1 cellular context compared by ENCODE assay signal in the genomic region with DNA sequence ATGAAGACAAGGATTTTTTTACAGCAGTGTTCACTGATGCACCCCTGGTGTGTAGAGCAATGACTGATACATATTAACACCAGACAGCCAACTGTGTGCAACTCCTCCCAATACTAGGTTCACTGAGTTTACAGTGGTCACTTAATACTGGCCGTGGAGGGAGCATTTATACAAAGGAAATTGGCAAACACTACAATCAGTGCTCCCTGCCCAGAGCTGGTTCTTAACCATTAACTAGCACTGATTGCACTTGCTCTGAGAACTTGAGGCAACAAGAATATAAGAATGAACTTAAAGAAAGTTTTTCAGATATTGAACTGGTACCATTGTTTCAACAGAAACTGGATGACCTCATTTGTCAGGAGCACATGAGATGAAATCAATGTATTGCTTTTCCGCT.
TF ChIP-seq lines count a peak whose summit lies in the region.

No MANE protein-coding gene starts in this region.

TF ChIP-seq in HepG2, 621 proteins besides CTCF, POLR2A, EP300 and RAD21 (continued from another document and continues in another):
- TF ChIP-seq, protein P1, sequence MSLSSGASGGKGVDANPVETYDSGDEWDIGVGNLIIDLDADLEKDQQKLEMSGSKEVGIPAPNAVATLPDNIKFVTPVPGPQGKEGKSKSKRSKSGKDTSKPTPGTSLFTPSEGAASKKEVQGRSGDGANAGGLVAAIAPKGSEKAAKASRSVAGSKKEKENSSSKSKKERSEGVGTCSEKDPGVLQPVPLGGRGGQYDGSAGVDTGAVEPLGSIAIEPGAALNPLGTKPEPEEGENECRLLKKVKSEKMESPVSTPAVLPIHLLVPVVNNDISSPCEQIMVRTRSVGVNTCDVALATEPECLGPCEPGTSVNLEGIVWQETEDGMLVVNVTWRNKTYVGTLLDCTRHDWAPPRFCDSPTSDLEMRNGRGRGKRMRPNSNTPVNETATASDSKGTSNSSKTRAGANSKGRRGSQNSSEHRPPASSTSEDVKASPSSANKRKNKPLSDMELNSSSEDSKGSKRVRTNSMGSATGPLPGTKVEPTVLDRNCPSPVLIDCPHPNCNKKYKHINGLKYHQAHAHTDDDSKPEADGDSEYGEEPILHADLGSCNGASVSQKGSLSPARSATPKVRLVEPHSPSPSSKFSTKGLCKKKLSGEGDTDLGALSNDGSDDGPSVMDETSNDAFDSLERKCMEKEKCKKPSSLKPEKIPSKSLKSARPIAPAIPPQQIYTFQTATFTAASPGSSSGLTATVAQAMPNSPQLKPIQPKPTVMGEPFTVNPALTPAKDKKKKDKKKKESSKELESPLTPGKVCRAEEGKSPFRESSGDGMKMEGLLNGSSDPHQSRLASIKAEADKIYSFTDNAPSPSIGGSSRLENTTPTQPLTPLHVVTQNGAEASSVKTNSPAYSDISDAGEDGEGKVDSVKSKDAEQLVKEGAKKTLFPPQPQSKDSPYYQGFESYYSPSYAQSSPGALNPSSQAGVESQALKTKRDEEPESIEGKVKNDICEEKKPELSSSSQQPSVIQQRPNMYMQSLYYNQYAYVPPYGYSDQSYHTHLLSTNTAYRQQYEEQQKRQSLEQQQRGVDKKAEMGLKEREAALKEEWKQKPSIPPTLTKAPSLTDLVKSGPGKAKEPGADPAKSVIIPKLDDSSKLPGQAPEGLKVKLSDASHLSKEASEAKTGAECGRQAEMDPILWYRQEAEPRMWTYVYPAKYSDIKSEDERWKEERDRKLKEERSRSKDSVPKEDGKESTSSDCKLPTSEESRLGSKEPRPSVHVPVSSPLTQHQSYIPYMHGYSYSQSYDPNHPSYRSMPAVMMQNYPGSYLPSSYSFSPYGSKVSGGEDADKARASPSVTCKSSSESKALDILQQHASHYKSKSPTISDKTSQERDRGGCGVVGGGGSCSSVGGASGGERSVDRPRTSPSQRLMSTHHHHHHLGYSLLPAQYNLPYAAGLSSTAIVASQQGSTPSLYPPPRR (CRISPR knock-in tag; IDR thresholded peaks at IDR 0.05; ENCODE audit: borderline replicate concordance), result peak; percentile 13; the same call in 1 of the 2 replicates
- TF ChIP-seq ZNF317 (CRISPR knock-in tag; IDR thresholded peaks at IDR 0.05), result 0 out of 2 replicates have a peak, but pooled peaks have one; percentile 41
- peak; percentile 93 for TF ChIP-seq GFI1 (CRISPR knock-in tag; IDR thresholded peaks at IDR 0.05; ENCODE audit: borderline replicate concordance)
- TF ChIP-seq, protein P2, sequence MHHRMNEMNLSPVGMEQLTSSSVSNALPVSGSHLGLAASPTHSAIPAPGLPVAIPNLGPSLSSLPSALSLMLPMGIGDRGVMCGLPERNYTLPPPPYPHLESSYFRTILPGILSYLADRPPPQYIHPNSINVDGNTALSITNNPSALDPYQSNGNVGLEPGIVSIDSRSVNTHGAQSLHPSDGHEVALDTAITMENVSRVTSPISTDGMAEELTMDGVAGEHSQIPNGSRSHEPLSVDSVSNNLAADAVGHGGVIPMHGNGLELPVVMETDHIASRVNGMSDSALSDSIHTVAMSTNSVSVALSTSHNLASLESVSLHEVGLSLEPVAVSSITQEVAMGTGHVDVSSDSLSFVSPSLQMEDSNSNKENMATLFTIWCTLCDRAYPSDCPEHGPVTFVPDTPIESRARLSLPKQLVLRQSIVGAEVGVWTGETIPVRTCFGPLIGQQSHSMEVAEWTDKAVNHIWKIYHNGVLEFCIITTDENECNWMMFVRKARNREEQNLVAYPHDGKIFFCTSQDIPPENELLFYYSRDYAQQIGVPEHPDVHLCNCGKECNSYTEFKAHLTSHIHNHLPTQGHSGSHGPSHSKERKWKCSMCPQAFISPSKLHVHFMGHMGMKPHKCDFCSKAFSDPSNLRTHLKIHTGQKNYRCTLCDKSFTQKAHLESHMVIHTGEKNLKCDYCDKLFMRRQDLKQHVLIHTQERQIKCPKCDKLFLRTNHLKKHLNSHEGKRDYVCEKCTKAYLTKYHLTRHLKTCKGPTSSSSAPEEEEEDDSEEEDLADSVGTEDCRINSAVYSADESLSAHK (CRISPR knock-in tag; IDR thresholded peaks at IDR 0.05; ENCODE audit: borderline replicate concordance), result no peak
- 0 out of 2 replicates have a peak, but pooled peaks have one; percentile 15 for TF ChIP-seq ZMYM3 (CRISPR knock-in tag; IDR thresholded peaks at IDR 0.05)
- no peak for TF ChIP-seq ZNF530 (CRISPR knock-in tag; IDR thresholded peaks at IDR 0.05; ENCODE audit: low read depth)
- TF ChIP-seq SSRP1 (CRISPR knock-in tag; IDR thresholded peaks at IDR 0.05), result peak; percentile 64; the same call in 1 of the 2 replicates
- TF ChIP-seq JDP2 (CRISPR knock-in tag; IDR thresholded peaks at IDR 0.05; ENCODE audit: borderline replicate concordance), result no peak
- TF ChIP-seq ISL2 (CRISPR knock-in tag; IDR thresholded peaks at IDR 0.05), result no peak
- no peak for TF ChIP-seq PLRG1 (conservative IDR thresholded peaks at IDR 0.05)
- TF ChIP-seq KLF16 (CRISPR knock-in tag; IDR thresholded peaks at IDR 0.05), result peak in 1 of 2 experiments; percentile 35; a peak in 1 of 4 replicates
- TF ChIP-seq, protein P3, sequence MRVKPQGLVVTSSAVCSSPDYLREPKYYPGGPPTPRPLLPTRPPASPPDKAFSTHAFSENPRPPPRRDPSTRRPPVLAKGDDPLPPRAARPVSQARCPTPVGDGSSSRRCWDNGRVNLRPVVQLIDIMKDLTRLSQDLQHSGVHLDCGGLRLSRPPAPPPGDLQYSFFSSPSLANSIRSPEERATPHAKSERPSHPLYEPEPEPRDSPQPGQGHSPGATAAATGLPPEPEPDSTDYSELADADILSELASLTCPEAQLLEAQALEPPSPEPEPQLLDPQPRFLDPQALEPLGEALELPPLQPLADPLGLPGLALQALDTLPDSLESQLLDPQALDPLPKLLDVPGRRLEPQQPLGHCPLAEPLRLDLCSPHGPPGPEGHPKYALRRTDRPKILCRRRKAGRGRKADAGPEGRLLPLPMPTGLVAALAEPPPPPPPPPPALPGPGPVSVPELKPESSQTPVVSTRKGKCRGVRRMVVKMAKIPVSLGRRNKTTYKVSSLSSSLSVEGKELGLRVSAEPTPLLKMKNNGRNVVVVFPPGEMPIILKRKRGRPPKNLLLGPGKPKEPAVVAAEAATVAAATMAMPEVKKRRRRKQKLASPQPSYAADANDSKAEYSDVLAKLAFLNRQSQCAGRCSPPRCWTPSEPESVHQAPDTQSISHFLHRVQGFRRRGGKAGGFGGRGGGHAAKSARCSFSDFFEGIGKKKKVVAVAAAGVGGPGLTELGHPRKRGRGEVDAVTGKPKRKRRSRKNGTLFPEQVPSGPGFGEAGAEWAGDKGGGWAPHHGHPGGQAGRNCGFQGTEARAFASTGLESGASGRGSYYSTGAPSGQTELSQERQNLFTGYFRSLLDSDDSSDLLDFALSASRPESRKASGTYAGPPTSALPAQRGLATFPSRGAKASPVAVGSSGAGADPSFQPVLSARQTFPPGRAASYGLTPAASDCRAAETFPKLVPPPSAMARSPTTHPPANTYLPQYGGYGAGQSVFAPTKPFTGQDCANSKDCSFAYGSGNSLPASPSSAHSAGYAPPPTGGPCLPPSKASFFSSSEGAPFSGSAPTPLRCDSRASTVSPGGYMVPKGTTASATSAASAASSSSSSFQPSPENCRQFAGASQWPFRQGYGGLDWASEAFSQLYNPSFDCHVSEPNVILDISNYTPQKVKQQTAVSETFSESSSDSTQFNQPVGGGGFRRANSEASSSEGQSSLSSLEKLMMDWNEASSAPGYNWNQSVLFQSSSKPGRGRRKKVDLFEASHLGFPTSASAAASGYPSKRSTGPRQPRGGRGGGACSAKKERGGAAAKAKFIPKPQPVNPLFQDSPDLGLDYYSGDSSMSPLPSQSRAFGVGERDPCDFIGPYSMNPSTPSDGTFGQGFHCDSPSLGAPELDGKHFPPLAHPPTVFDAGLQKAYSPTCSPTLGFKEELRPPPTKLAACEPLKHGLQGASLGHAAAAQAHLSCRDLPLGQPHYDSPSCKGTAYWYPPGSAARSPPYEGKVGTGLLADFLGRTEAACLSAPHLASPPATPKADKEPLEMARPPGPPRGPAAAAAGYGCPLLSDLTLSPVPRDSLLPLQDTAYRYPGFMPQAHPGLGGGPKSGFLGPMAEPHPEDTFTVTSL (CRISPR knock-in tag; IDR thresholded peaks at IDR 0.05; ENCODE audit: borderline replicate concordance), result peak; percentile 23; the same call in 1 of the 2 replicates
- peak; percentile 41; the same call in 1 of the 2 replicates for TF ChIP-seq ZNF652 (CRISPR knock-in tag; IDR thresholded peaks at IDR 0.05; ENCODE audit: borderline replicate concordance, low read depth)
- TF ChIP-seq, protein P4, sequence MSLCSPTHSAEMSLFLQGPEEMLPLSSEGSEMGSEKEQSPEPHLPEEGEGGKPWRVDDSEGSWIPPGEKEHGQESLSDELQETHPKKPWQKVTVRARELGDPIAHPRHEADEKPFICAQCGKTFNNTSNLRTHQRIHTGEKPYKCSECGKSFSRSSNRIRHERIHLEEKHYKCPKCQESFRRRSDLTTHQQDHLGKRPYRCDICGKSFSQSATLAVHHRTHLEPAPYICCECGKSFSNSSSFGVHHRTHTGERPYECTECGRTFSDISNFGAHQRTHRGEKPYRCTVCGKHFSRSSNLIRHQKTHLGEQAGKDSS (CRISPR knock-in tag; IDR thresholded peaks at IDR 0.05; ENCODE audit: borderline replicate concordance, low read depth), result 0 out of 2 replicates have a peak, but pooled peaks have one; percentile 61
- TF ChIP-seq, protein P5, sequence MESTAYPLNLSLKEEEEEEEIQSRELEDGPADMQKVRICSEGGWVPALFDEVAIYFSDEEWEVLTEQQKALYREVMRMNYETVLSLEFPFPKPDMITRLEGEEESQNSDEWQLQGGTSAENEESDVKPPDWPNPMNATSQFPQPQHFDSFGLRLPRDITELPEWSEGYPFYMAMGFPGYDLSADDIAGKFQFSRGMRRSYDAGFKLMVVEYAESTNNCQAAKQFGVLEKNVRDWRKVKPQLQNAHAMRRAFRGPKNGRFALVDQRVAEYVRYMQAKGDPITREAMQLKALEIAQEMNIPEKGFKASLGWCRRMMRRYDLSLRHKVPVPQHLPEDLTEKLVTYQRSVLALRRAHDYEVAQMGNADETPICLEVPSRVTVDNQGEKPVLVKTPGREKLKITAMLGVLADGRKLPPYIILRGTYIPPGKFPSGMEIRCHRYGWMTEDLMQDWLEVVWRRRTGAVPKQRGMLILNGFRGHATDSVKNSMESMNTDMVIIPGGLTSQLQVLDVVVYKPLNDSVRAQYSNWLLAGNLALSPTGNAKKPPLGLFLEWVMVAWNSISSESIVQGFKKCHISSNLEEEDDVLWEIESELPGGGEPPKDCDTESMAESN (CRISPR knock-in tag; conservative IDR thresholded peaks at IDR 0.05), result no peak
- no peak for TF ChIP-seq SP5 (CRISPR knock-in tag; IDR thresholded peaks at IDR 0.05; ENCODE audit: borderline replicate concordance, low read depth)
- TF ChIP-seq MLLT10 (CRISPR knock-in tag; IDR thresholded peaks at IDR 0.05), result no peak
- TF ChIP-seq MTF1 (CRISPR knock-in tag; IDR thresholded peaks at IDR 0.05), result no peak
- peak; percentile 57; the same call in 1 of the 2 replicates for TF ChIP-seq PHF21A (CRISPR knock-in tag; IDR thresholded peaks at IDR 0.05)
- no peak for TF ChIP-seq ZSCAN31 (CRISPR knock-in tag; IDR thresholded peaks at IDR 0.05; ENCODE audit: low read depth)
- no peak for TF ChIP-seq FOXP1 (IDR thresholded peaks at IDR 0.05)
- TF ChIP-seq FOXP1 (CRISPR knock-in tag; IDR thresholded peaks at IDR 0.05), result peak; percentile 12; the same call in 1 of the 2 replicates
- no peak for TF ChIP-seq SP4 (CRISPR knock-in tag; IDR thresholded peaks at IDR 0.05)
- no peak for TF ChIP-seq ISX (CRISPR knock-in tag; conservative IDR thresholded peaks at IDR 0.05)
- no peak for TF ChIP-seq SYNCRIP (IDR thresholded peaks at IDR 0.05; ENCODE audit: insufficient read depth, low read depth, low read length)
- peak; percentile 57; the same call in 1 of the 2 replicates for TF ChIP-seq ZNF556 (CRISPR knock-in tag; IDR thresholded peaks at IDR 0.05; ENCODE audit: borderline replicate concordance)
- no peak for TF ChIP-seq AGO1 (IDR thresholded peaks at IDR 0.05; ENCODE audit: low read depth, low read length, poor library complexity, severe bottlenecking)
- 0 out of 2 replicates have a peak, but pooled peaks have one; percentile 70 for TF ChIP-seq RARG (CRISPR knock-in tag; IDR thresholded peaks at IDR 0.05; ENCODE audit: low read depth)
- no peak for TF ChIP-seq ERF (CRISPR knock-in tag; IDR thresholded peaks at IDR 0.05)
- TF ChIP-seq, protein P6, sequence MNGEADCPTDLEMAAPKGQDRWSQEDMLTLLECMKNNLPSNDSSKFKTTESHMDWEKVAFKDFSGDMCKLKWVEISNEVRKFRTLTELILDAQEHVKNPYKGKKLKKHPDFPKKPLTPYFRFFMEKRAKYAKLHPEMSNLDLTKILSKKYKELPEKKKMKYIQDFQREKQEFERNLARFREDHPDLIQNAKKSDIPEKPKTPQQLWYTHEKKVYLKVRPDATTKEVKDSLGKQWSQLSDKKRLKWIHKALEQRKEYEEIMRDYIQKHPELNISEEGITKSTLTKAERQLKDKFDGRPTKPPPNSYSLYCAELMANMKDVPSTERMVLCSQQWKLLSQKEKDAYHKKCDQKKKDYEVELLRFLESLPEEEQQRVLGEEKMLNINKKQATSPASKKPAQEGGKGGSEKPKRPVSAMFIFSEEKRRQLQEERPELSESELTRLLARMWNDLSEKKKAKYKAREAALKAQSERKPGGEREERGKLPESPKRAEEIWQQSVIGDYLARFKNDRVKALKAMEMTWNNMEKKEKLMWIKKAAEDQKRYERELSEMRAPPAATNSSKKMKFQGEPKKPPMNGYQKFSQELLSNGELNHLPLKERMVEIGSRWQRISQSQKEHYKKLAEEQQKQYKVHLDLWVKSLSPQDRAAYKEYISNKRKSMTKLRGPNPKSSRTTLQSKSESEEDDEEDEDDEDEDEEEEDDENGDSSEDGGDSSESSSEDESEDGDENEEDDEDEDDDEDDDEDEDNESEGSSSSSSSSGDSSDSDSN (CRISPR knock-in tag; IDR thresholded peaks at IDR 0.05), result no peak
- TF ChIP-seq, protein P7, sequence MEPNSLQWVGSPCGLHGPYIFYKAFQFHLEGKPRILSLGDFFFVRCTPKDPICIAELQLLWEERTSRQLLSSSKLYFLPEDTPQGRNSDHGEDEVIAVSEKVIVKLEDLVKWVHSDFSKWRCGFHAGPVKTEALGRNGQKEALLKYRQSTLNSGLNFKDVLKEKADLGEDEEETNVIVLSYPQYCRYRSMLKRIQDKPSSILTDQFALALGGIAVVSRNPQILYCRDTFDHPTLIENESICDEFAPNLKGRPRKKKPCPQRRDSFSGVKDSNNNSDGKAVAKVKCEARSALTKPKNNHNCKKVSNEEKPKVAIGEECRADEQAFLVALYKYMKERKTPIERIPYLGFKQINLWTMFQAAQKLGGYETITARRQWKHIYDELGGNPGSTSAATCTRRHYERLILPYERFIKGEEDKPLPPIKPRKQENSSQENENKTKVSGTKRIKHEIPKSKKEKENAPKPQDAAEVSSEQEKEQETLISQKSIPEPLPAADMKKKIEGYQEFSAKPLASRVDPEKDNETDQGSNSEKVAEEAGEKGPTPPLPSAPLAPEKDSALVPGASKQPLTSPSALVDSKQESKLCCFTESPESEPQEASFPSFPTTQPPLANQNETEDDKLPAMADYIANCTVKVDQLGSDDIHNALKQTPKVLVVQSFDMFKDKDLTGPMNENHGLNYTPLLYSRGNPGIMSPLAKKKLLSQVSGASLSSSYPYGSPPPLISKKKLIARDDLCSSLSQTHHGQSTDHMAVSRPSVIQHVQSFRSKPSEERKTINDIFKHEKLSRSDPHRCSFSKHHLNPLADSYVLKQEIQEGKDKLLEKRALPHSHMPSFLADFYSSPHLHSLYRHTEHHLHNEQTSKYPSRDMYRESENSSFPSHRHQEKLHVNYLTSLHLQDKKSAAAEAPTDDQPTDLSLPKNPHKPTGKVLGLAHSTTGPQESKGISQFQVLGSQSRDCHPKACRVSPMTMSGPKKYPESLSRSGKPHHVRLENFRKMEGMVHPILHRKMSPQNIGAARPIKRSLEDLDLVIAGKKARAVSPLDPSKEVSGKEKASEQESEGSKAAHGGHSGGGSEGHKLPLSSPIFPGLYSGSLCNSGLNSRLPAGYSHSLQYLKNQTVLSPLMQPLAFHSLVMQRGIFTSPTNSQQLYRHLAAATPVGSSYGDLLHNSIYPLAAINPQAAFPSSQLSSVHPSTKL (CRISPR knock-in tag; IDR thresholded peaks at IDR 0.05), result peak; percentile 58
- TF ChIP-seq MXI1 (IDR thresholded peaks at IDR 0.05; ENCODE audit: borderline replicate concordance, low read depth, low read length), result no peak
- TF ChIP-seq HMG20A (CRISPR knock-in tag; IDR thresholded peaks at IDR 0.05; ENCODE audit: borderline replicate concordance), result peak; percentile 64
- no peak for TF ChIP-seq EHMT2 (IDR thresholded peaks at IDR 0.05; ENCODE audit: borderline replicate concordance, low read depth, low read length)
